ENCODE assay signal across 8 cellular contexts in the genomic region with DNA sequence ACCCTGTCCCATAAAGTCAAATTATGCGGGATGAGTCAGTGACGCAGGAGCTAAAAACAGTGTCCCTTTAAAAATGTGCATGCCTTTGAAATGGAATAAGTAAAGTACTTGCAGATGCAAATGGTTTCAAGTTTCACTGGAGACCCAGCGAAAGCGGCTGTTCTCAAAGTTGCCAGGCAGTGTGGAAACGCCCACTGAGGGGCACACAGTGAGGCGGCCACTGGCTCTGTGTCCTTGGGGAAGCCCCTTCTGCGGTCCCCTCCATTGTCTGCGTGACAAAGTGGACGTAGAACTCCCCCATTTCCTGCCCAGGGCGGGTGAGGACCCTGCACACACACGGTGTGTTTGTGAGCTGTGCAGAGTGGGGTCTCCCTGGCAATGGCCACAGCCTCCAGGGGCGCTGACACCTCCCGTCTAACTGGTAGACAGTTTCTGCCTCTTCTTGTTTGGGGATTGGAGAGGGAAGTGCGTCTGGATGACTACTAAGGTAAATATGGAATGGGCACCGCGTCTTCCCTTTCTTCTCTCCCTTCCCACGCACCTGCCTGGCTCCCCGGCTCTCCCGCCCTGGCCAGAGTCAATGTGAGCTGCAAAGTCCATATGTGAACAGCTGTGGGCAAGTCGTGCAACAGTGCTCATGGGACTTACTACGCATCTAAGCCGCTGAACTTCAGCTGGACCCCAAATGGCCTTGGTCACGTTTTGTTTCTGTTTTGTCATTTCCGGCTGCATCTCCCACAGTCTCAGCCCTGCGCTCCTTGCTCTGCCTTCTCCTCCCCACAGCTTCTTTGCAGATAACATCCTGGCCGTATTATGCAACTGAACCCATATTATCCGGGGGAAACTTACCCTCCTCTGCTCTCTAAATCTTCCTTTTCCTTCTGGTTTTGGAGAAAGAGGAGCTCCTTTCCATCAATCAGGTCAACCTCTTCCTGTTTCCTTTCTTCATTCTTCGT. TPM values are rescaled to one million over a fixed set of nuclear protein-coding genes. Genes with fewer than 3 reads are reported as not detected.
A peak's percentile ranks its signal among the peaks of the same experiment; 100 is the strongest.
DNase-seq lines count a peak whose midpoint lies in the region; ATAC-seq and TF ChIP-seq lines count a peak whose summit lies in the region.

No MANE protein-coding gene starts in this region.

- CTCF ChIA-PET in AG04450 (lab: Charles Lee): interaction anchor here (0.9 to 1.7 kb wide), 5 partner anchors 9 to 130 kb away, joined by 3 to 6 read pairs (median 4); no protein-coding TSS in a partner anchor

- in situ Hi-C loops in astrocyte of the spinal cord (cut with HindIII; ENCODE audit: low sequenced_read_pairs): no loop called here

- DNase-seq in AG04450 (ENCODE audit: low read depth, low spot score): peak; percentile 55
- peak; percentile 80 for DNase-seq in NCI-H146 (lab: John Stamatoyannopoulos, UW)
- peak; percentile 36 for DNase-seq in astrocyte of the spinal cord (ENCODE audit: low read depth, low spot score)
- peak; percentile 94 for DNase-seq in left kidney (ENCODE audit: low read depth, low spot score)
- DNase-seq in thoracic aorta (ENCODE audit: low spot score): no peak
- no peak for DNase-seq in stimulated activated CD4-positive, alpha-beta T cell treated with anti-CD3 and anti-CD28 coated beads, Interleukin-2, amount 100 ng/mL, for 48 hours
- DNase-seq in stimulated activated naive CD4-positive, alpha-beta T cell (lab: John Stamatoyannopoulos, UW): no peak

- H3K36me3 ChIP-seq in thoracic aorta: no peaks in the 10 kb centered on the region

- H3K9me3 ChIP-seq in AG04450 (ENCODE audit: control insufficient read depth, insufficient read depth, low read length) (peaks cover 6% of the 10 kb centered on the region; the same call in 1 of the 2 replicates), thoracic aorta (no peaks in the 10 kb centered on the region)

- H3K27ac ChIP-seq in AG04450 (ENCODE audit: low read depth, low read length): peak overlapping the region; percentile 85
- no peak overlapping the region for H3K27ac ChIP-seq in thoracic aorta

- POLR2A ChIA-PET in AG04450 (lab: Yijun Ruan, JAX): interaction anchor here (1.1 to 1.2 kb wide), 2 partner anchors 25 to 36 kb away, joined by 3 to 8 read pairs; no protein-coding TSS in a partner anchor

- TF ChIP-seq CTCF in AG04450 (IDR thresholded peaks at IDR 0.05; ENCODE audit: low read depth, low read length) (peak; percentile 32), astrocyte of the spinal cord (IDR thresholded peaks at IDR 0.05; ENCODE audit: low read depth, low read length) (peak; percentile 13), thoracic aorta (IDR thresholded peaks at IDR 0.05) (no peak)

- H3K4me1 ChIP-seq in thoracic aorta (ENCODE audit: control insufficient read depth in 1 of 2, low read depth in 2 of 2): peaks cover 11 to 25% of the 10 kb centered on the region in 2 donors

- H3K4me3 ChIP-seq in AG04450 (ENCODE audit: low read depth, low read length): peak overlapping the region; percentile 61
- H3K4me3 ChIP-seq in astrocyte of the spinal cord (ENCODE audit: low read depth, low read length): peak overlapping the region; percentile 31
- H3K4me3 ChIP-seq in thoracic aorta: peak overlapping the region; percentile 64

- ATAC-seq in GM18907 (IDR thresholded peaks at IDR 0.05; ENCODE audit: unreplicated experiment): peak; percentile 78
- ATAC-seq in thoracic aorta (ENCODE audit: insufficient number of reproducible peaks, low FRiP score, low read depth): no peak

- H3K27me3 ChIP-seq in AG04450 (ENCODE audit: control insufficient read depth, insufficient read depth, low read length) (no peaks in the 10 kb centered on the region), thoracic aorta (replicated peaks; ENCODE audit: insufficient read depth) (no peaks in the 10 kb centered on the region)

RNA-seq across cellular contexts. Expression of a gene that starts 33.7 kb away (rescaled TPM):
- polyA plus RNA-seq in AG04450 (2011; rRNA removed): 15.0 and 15.5 TPM in 2 replicates
- 46.5 and 50.4 TPM in 2 replicates for polyA minus RNA-seq in AG04450 (2011; rRNA and poly(A)+ RNA removed)
- 10 to 100 TPM; 19.5 to 19.8 TPM for total RNA-seq in thoracic aorta

Comparison
In these comparisons a context has a peak if more than half of its experiments do, and no peak if none do; other contexts are left out.
1. DNase-seq: peak in AG04450 (single experiment), NCI-H146 (single experiment), astrocyte of the spinal cord (single experiment) and left kidney (single experiment); none in thoracic aorta (single experiment), stimulated activated CD4-positive, alpha-beta T cell treated with anti-CD3 and anti-CD28 coated beads, Interleukin-2, amount 100 ng/mL, for 48 hours (0 of 2) and stimulated activated naive CD4-positive, alpha-beta T cell (0 of 6).
2. Peak in every context shown above with its lines, with median percentiles within 50 percentile points of each other: H3K4me3 ChIP-seq.